In the genomic region with DNA sequence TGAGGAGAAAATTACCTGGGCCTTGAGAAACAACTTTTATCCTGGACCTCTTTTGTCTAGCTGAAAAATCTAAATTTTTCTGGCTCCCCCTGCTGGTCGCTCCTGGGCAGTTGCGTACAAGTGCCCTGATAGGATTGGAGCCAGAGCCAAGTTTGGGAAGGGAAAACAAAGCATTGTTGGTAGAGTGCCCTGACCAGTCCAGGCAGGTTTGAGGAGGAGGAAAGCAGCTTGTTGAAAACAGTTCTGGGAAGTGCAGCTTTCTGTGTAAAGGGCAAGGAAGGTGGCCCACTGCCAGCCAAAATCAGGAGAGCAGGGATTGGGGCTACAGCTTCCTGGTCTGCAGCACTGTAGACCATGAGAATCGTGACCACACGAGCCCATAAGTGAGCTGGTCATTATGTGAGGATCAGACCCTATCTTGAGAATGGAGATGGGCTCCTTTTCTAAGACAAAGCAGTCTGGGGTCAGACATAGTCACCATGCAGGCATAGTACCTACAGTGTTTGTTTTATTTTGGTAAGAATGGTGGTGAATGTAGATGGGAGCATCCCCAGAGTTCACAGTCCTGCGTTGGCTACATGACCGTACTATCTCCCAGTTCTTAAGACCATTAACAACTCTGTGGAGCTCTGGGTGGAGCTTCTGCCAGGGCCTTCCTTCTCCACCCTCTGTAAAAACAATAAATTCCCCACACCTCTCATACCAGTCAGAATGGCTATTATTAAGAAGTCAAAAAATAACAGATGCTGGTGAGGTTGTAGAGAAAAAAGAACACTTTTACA, we compare ENCODE assay signal across 8 cellular contexts. TPM values are rescaled to one million over a fixed set of nuclear protein-coding genes. Genes with fewer than 3 reads are reported as not detected.
DNase-seq lines count a peak whose midpoint lies in the region; ATAC-seq and TF ChIP-seq lines count a peak whose summit lies in the region.

No MANE protein-coding gene starts in this region.

- H3K36me3 Mint-ChIP-seq in CD4-positive, CD25-positive, alpha-beta regulatory T cell, result peaks cover 37% of the 10 kb centered on the region
- peaks cover 34% of the 10 kb centered on the region for H3K36me3 Mint-ChIP-seq in activated naive CD4-positive, alpha-beta T cell treated with anti-CD3 and anti-CD28 coated beads, Interleukin-2, amount 10 ng/mL, durations not matched to agents 7 days and 5 days
- H3K36me3 Mint-ChIP-seq in neural progenitor cell, result no peaks in the 10 kb centered on the region

- peak overlapping the region; percentile 88 for H2AFZ ChIP-seq in neural progenitor cell (replicated peaks)

- peaks cover 8% of the 10 kb centered on the region for H3K4me1 ChIP-seq in CD4-positive, CD25-positive, alpha-beta regulatory T cell (ENCODE audit: control insufficient read depth, insufficient read depth, low read length, poor library complexity, severe bottlenecking)
- H3K4me1 ChIP-seq in RWPE2 (ENCODE audit: insufficient read depth, poor library complexity, severe bottlenecking) (peaks cover 6% of the 10 kb centered on the region), gastroesophageal sphincter (peaks cover 0 to 14% (median 8%) of the 10 kb centered on the region in 3 donors), neural progenitor cell (no peaks in the 10 kb centered on the region), testis (peaks cover 5% of the 10 kb centered on the region)

- peak; percentile 64 to 71 for ATAC-seq in CD4-positive, CD25-positive, alpha-beta regulatory T cell (ENCODE audit: low read depth in 2 of 2)
- ATAC-seq in RWPE2 (ENCODE audit: low read depth) (peak; percentile 99), gastroesophageal sphincter (peak; percentile 95), GM21528 (IDR thresholded peaks at IDR 0.05; ENCODE audit: low FRiP score, unreplicated experiment) (no peak)

- no peaks in the 10 kb centered on the region for H3K27me3 ChIP-seq in CD4-positive, CD25-positive, alpha-beta regulatory T cell (ENCODE audit: control insufficient read depth, insufficient read depth, low read length)
- H3K27me3 ChIP-seq in RWPE2 (ENCODE audit: insufficient read depth, poor library complexity, severe bottlenecking) (no peaks in the 10 kb centered on the region), gastroesophageal sphincter (no peaks in the 10 kb centered on the region), neural progenitor cell (no peaks in the 10 kb centered on the region), testis (no peaks in the 10 kb centered on the region)

- TF ChIP-seq CTCF in RWPE2 (IDR thresholded peaks at IDR 0.05; ENCODE audit: poor library complexity, severe bottlenecking), result peak; percentile 93
- TF ChIP-seq CTCF in gastroesophageal sphincter (IDR thresholded peaks at IDR 0.05), result peak; percentile 74 to 84 (median 83)
- TF ChIP-seq CTCF in neural progenitor cell (IDR thresholded peaks at IDR 0.05), result peak; percentile 90
- TF ChIP-seq CTCF in testis (IDR thresholded peaks at IDR 0.05), result peak; percentile 71 to 87 (median 81)

- no peak for TF ChIP-seq EP300 in gastroesophageal sphincter (IDR thresholded peaks at IDR 0.05)

- WGBS in gastroesophageal sphincter (ENCODE audit: low coverage in 1 of 2), 2 donors, result 10 to 24% methylated on average over 3 to 5 of the region's 6 CpGs
- 27 to 43% methylated on average over 6 of the region's 6 CpGs for WGBS in testis, 2 donors

- peaks cover 22% of the 10 kb centered on the region for H3K36me3 ChIP-seq in CD4-positive, CD25-positive, alpha-beta regulatory T cell (ENCODE audit: control insufficient read depth, insufficient read depth, low read length)
- no peaks in the 10 kb centered on the region for H3K36me3 ChIP-seq in RWPE2 (ENCODE audit: low read depth)
- H3K36me3 ChIP-seq in gastroesophageal sphincter, result no peaks in the 10 kb centered on the region
- no peaks in the 10 kb centered on the region for H3K36me3 ChIP-seq in neural progenitor cell
- H3K36me3 ChIP-seq in testis (ENCODE audit: low read depth, missing control alignments), result no peaks in the 10 kb centered on the region

- H3K9me3 Mint-ChIP-seq in CD4-positive, CD25-positive, alpha-beta regulatory T cell, result peaks cover 0 to 4% (median 0%) of the 10 kb centered on the region in 7 donors
- peaks cover 17% of the 10 kb centered on the region for H3K9me3 Mint-ChIP-seq in activated naive CD4-positive, alpha-beta T cell treated with anti-CD3 and anti-CD28 coated beads, Interleukin-2, amount 10 ng/mL, durations not matched to agents 7 days and 5 days
- peaks cover 3% of the 10 kb centered on the region for H3K9me3 Mint-ChIP-seq in neural progenitor cell

- no peak for TF ChIP-seq POLR2A in gastroesophageal sphincter (IDR thresholded peaks at IDR 0.05)
- TF ChIP-seq POLR2A in testis (IDR thresholded peaks at IDR 0.05), result no peak

- H3K27ac Mint-ChIP-seq in CD4-positive, CD25-positive, alpha-beta regulatory T cell, result peak overlapping the region; percentile 15 to 87 (median 51)
- H3K27ac Mint-ChIP-seq in activated naive CD4-positive, alpha-beta T cell treated with anti-CD3 and anti-CD28 coated beads, Interleukin-2, amount 10 ng/mL, durations not matched to agents 7 days and 5 days, result peak overlapping the region; percentile 7
- H3K27ac Mint-ChIP-seq in neural progenitor cell, result peak overlapping the region; percentile 25

- H3K4me1 Mint-ChIP-seq in CD4-positive, CD25-positive, alpha-beta regulatory T cell, result peaks cover 14 to 33% (median 20%) of the 10 kb centered on the region in 4 donors
- peaks cover 27% of the 10 kb centered on the region for H3K4me1 Mint-ChIP-seq in activated naive CD4-positive, alpha-beta T cell treated with anti-CD3 and anti-CD28 coated beads, Interleukin-2, amount 10 ng/mL, durations not matched to agents 7 days and 5 days
- H3K4me1 Mint-ChIP-seq in neural progenitor cell, result no peaks in the 10 kb centered on the region

- no peaks in the 10 kb centered on the region for H3K79me2 ChIP-seq in neural progenitor cell (ENCODE audit: low read depth)

- H3K9me3 ChIP-seq in CD4-positive, CD25-positive, alpha-beta regulatory T cell (ENCODE audit: control insufficient read depth in 2 of 2, low read length in 2 of 2), result peaks cover 0 to 5% of the 10 kb centered on the region in 2 experiments
- H3K9me3 ChIP-seq in RWPE2 (ENCODE audit: severe bottlenecking) (no peaks in the 10 kb centered on the region), gastroesophageal sphincter (peaks cover 0 to 7% (median 0%) of the 10 kb centered on the region in 3 donors), neural progenitor cell (ENCODE audit: low read depth) (no peaks in the 10 kb centered on the region), testis (no peaks in the 10 kb centered on the region)

- H3K4me3 ChIP-seq in CD4-positive, CD25-positive, alpha-beta regulatory T cell (ENCODE audit: low read depth, low read length), result no peak overlapping the region
- no peak overlapping the region for H3K4me3 ChIP-seq in RWPE2 (ENCODE audit: severe bottlenecking)
- no peak overlapping the region for H3K4me3 ChIP-seq in gastroesophageal sphincter
- no peak overlapping the region for H3K4me3 ChIP-seq in neural progenitor cell
- no peak overlapping the region for H3K4me3 ChIP-seq in testis

- CTCF ChIA-PET in activated naive CD4-positive, alpha-beta T cell treated with anti-CD3 and anti-CD28 coated beads, Interleukin-2, amount 10 ng/mL, durations not matched to agents 7 days and 5 days (lab: Charles Lee), result interaction anchor here (0.8 to 3.3 kb wide), 27 partner anchors 9 to 206 kb away, joined by 3 to 35 read pairs (median 4); a partner anchor contains a TSS

- intact Hi-C loops in testis (cut with DNase I; ENCODE audit: low total_unique reads), result no loop called here

- no peaks in the 10 kb centered on the region for H3F3A ChIP-seq in neural progenitor cell (ENCODE audit: low read depth)

- H4K20me1 ChIP-seq in neural progenitor cell (ENCODE audit: low read depth), result no peaks in the 10 kb centered on the region

- peak; percentile 44 to 72 (median 63) for DNase-seq in CD4-positive, CD25-positive, alpha-beta regulatory T cell
- peak in 43 of 76 experiments; percentile 1 to 63 (median 25) for DNase-seq in HUDEP-2 (lab: John Stamatoyannopoulos, UW; ENCODE audit: unreplicated experiment in 76 of 76)
- DNase-seq in RWPE2 (ENCODE audit: low spot score), result no peak
- peak; percentile 81 for DNase-seq in activated naive CD4-positive, alpha-beta T cell treated with anti-CD3 and anti-CD28 coated beads, Interleukin-2, amount 10 ng/mL, durations not matched to agents 7 days and 5 days
- peak; percentile 75 for DNase-seq in neural progenitor cell (ENCODE audit: low spot score)
- DNase-seq in testis, result peak; percentile 85

- no peak overlapping the region for H3K4me2 ChIP-seq in neural progenitor cell

- H3K27ac ChIP-seq in CD4-positive, CD25-positive, alpha-beta regulatory T cell (ENCODE audit: insufficient read depth, low read length, poor library complexity, severe bottlenecking), result no peak overlapping the region
- peak overlapping the region; percentile 51 for H3K27ac ChIP-seq in RWPE2 (ENCODE audit: poor library complexity, severe bottlenecking)
- peak overlapping the region in 3 of 4 donors; percentile 55 to 65 (median 64) for H3K27ac ChIP-seq in gastroesophageal sphincter
- H3K27ac ChIP-seq in neural progenitor cell, result no peak overlapping the region
- peak overlapping the region; percentile 62 to 73 for H3K27ac ChIP-seq in testis

- H3K9ac ChIP-seq in neural progenitor cell, result no peak overlapping the region

- peak overlapping the region in 1 of 4 donors; percentile 5 for H3K4me3 Mint-ChIP-seq in CD4-positive, CD25-positive, alpha-beta regulatory T cell
- H3K4me3 Mint-ChIP-seq in activated naive CD4-positive, alpha-beta T cell treated with anti-CD3 and anti-CD28 coated beads, Interleukin-2, amount 10 ng/mL, durations not matched to agents 7 days and 5 days, result no peak overlapping the region
- no peak overlapping the region for H3K4me3 Mint-ChIP-seq in neural progenitor cell

- no peaks in the 10 kb centered on the region for H3K27me3 Mint-ChIP-seq in CD4-positive, CD25-positive, alpha-beta regulatory T cell
- H3K27me3 Mint-ChIP-seq in activated naive CD4-positive, alpha-beta T cell treated with anti-CD3 and anti-CD28 coated beads, Interleukin-2, amount 10 ng/mL, durations not matched to agents 7 days and 5 days, result peaks cover 3% of the 10 kb centered on the region
- H3K27me3 Mint-ChIP-seq in neural progenitor cell (ENCODE audit: insufficient read depth, low read depth), result peaks cover 2% of the 10 kb centered on the region

RNA-seq across cellular contexts. Expression of a gene that starts 21.3 kb away (rescaled TPM):
- total RNA-seq in CD4-positive, CD25-positive, alpha-beta regulatory T cell, result 534 TPM
- 100 to 1,000 TPM; 425 to 700 (median 557) TPM for polyA plus RNA-seq in CD4-positive, CD25-positive, alpha-beta regulatory T cell
- total RNA-seq in gastroesophageal sphincter (10 to 100 TPM; 28.8 to 53.7 (median 37.8) TPM), neural progenitor cell (ENCODE audit: low replicate concordance) (4.5 and 4.7 TPM in 2 replicates), testis (10 to 100 TPM; 65.9 to 89.2 TPM)
- polyA plus RNA-seq in testis (ENCODE audit: insufficient read depth, low read depth, low replicate concordance), result 42.4 TPM

RNA-seq across cellular contexts. Expression of a gene that starts 32.6 kb away (rescaled TPM):
- 38.9 TPM for total RNA-seq in CD4-positive, CD25-positive, alpha-beta regulatory T cell
- polyA plus RNA-seq in CD4-positive, CD25-positive, alpha-beta regulatory T cell, result 10 to 100 TPM in 3 of 4 donors, 1 to 10 TPM in 1; 8.2 to 13.8 (median 11.8) TPM
- total RNA-seq in gastroesophageal sphincter (10 to 100 TPM; 15.7 to 18.0 (median 17.7) TPM), neural progenitor cell (ENCODE audit: low replicate concordance) (28.6 and 55.3 TPM in 2 replicates), testis (10 to 100 TPM; 38.1 to 48.7 TPM)
- 23.2 TPM for polyA plus RNA-seq in testis (ENCODE audit: insufficient read depth, low read depth, low replicate concordance)

Comparison
In these comparisons a context has a peak if more than half of its experiments do, and no peak if none do; other contexts are left out.
1. H3K27ac ChIP-seq: peak in RWPE2 (single experiment), gastroesophageal sphincter (3 of 4) and testis (2 of 2); none in CD4-positive, CD25-positive, alpha-beta regulatory T cell (single experiment) and neural progenitor cell (single experiment).
2. Peak in every context shown above with its lines, with median percentiles within 50 percentile points of each other: H3K27ac Mint-ChIP-seq and CTCF ChIP-seq.